21 cellular contexts compared by ENCODE assay signal in genomic region chr6:43780293-43780692, GRCh38. TPM values are rescaled to one million over a fixed set of nuclear protein-coding genes. Genes with fewer than 3 reads are reported as not detected.
A peak's percentile ranks its signal among the peaks of the same experiment; 100 is the strongest.
DNase-seq lines count a peak whose midpoint lies in the region; ATAC-seq and TF ChIP-seq lines count a peak whose summit lies in the region.
"Had no signal": no experiment of that assay in that cellular context is flagged by ENCODE, and none has a peak within 500 bp of the region (broad histone marks: within the 10 kb centered on the region; RNA-seq: fewer than 3 reads in every experiment).

No MANE protein-coding gene starts in this region.

- POLR2A ChIA-PET in naive thymus-derived CD4-positive, alpha-beta T cell (lab: Charles Lee): no interaction called here

- H3K4me1 Mint-ChIP-seq in naive thymus-derived CD4-positive, alpha-beta T cell: peaks cover 0 to 20% (median 4%) of the 10 kb centered on the region in 7 donors
- H3K4me1 Mint-ChIP-seq in osteocyte (ENCODE audit: unreplicated experiment): peaks cover 9% of the 10 kb centered on the region

- TF ChIP-seq EP300 in gastroesophageal sphincter (IDR thresholded peaks at IDR 0.05): no peak

- 82 to 86% (median 84%) methylated on average over 13 of the region's 13 CpGs for WGBS in heart left ventricle, 4 donors
- 87% methylated on average over 3 of the region's 13 CpGs; no CpG with 5 or more reads in 1 of the 2 donors for WGBS in gastroesophageal sphincter (ENCODE audit: low coverage in 1 of 2), 2 donors

- H3K4me3 Mint-ChIP-seq in naive thymus-derived CD4-positive, alpha-beta T cell: no peak overlapping the region
- H3K4me3 Mint-ChIP-seq in osteocyte (ENCODE audit: unreplicated experiment): no peak overlapping the region
- H3K4me3 Mint-ChIP-seq: activated CD4-positive, alpha-beta memory T cell treated with anti-CD3 and anti-CD28 coated beads, Interleukin-2, amount 10 ng/mL, durations not matched to agents 7 days and 5 days; activated naive CD4-positive, alpha-beta T cell treated with anti-CD3 and anti-CD28 coated beads, Interleukin-2, amount 50 U/mL, for 24 hours; activated T-helper 17 cell treated with anti-CD3 and anti-CD28 coated beads, Interleukin-2, amount 50 U/mL, for 72 hours; endodermal cell; naive B cell had no signal

- TF ChIP-seq POLR2A in heart left ventricle (IDR thresholded peaks at IDR 0.05) (no peak), gastroesophageal sphincter (IDR thresholded peaks at IDR 0.05) (no peak), vagina (IDR thresholded peaks at IDR 0.05) (no peak)

- peaks cover 8 to 99% (median 90%) of the 10 kb centered on the region in 9 donors for H3K36me3 ChIP-seq in heart left ventricle
- peaks cover 0 to 92% of the 10 kb centered on the region in 2 donors for H3K36me3 ChIP-seq in gastroesophageal sphincter
- peaks cover 99% of the 10 kb centered on the region for H3K36me3 ChIP-seq in osteoblast (ENCODE audit: insufficient read depth, low read length)
- H3K36me3 ChIP-seq in vagina: peaks cover 0 to 64% of the 10 kb centered on the region in 2 donors
- H3K36me3 ChIP-seq in naive thymus-derived CD4-positive, alpha-beta T cell (ENCODE audit: control insufficient read depth in 2 of 3, insufficient read depth in 3 of 3, low read length in 3 of 3): no peaks in the 10 kb centered on the region

- H3K27me3 ChIP-seq in heart left ventricle: no peaks in the 10 kb centered on the region
- no peaks in the 10 kb centered on the region for H3K27me3 ChIP-seq in gastroesophageal sphincter
- no peaks in the 10 kb centered on the region for H3K27me3 ChIP-seq in osteoblast (ENCODE audit: insufficient read depth, low read length)
- H3K27me3 ChIP-seq in vagina: no peaks in the 10 kb centered on the region
- H3K27me3 ChIP-seq in naive thymus-derived CD4-positive, alpha-beta T cell (ENCODE audit: control insufficient read depth in 2 of 2, insufficient read depth in 2 of 2, low read length in 2 of 2): no peaks in the 10 kb centered on the region

- peaks cover 96% of the 10 kb centered on the region for H4K20me1 ChIP-seq in osteoblast (ENCODE audit: insufficient read depth, low read length)

- H3K4me2 ChIP-seq in osteoblast (ENCODE audit: insufficient read depth, low read length): no peak overlapping the region
- H3K4me2 ChIP-seq: A549 had no signal

- H3K27ac Mint-ChIP-seq in naive thymus-derived CD4-positive, alpha-beta T cell: no peak overlapping the region
- no peak overlapping the region for H3K27ac Mint-ChIP-seq in osteocyte (ENCODE audit: unreplicated experiment)
- H3K27ac Mint-ChIP-seq: activated CD4-positive, alpha-beta memory T cell treated with anti-CD3 and anti-CD28 coated beads, Interleukin-2, amount 10 ng/mL, durations not matched to agents 7 days and 5 days; activated naive CD4-positive, alpha-beta T cell treated with anti-CD3 and anti-CD28 coated beads, Interleukin-2, amount 50 U/mL, for 24 hours; activated T-helper 17 cell treated with anti-CD3 and anti-CD28 coated beads, Interleukin-2, amount 50 U/mL, for 72 hours; CD8-positive, alpha-beta memory T cell; endodermal cell had no signal

- no peaks in the 10 kb centered on the region for H3K27me3 Mint-ChIP-seq in naive thymus-derived CD4-positive, alpha-beta T cell
- no peaks in the 10 kb centered on the region for H3K27me3 Mint-ChIP-seq in osteocyte (ENCODE audit: unreplicated experiment)
- H3K27me3 Mint-ChIP-seq: activated CD4-positive, alpha-beta memory T cell treated with anti-CD3 and anti-CD28 coated beads, Interleukin-2, amount 10 ng/mL, durations not matched to agents 7 days and 5 days; activated naive CD4-positive, alpha-beta T cell treated with anti-CD3 and anti-CD28 coated beads, Interleukin-2, amount 50 U/mL, for 24 hours; activated T-helper 17 cell treated with anti-CD3 and anti-CD28 coated beads, Interleukin-2, amount 50 U/mL, for 72 hours had no signal

- CTCF ChIA-PET in naive thymus-derived CD4-positive, alpha-beta T cell (lab: Charles Lee): no interaction called here

- no peak overlapping the region for H2AFZ ChIP-seq in osteoblast (ENCODE audit: low read length)

- H3K9me3 ChIP-seq in heart left ventricle (no peaks in the 10 kb centered on the region), gastroesophageal sphincter (no peaks in the 10 kb centered on the region), osteoblast (ENCODE audit: low read depth, low read length) (no peaks in the 10 kb centered on the region), vagina (no peaks in the 10 kb centered on the region)
- no peaks in the 10 kb centered on the region for H3K9me3 ChIP-seq in naive thymus-derived CD4-positive, alpha-beta T cell (ENCODE audit: control insufficient read depth in 2 of 3, low read length in 3 of 3)
- H3K9me3 ChIP-seq: A549 had no signal

- peaks cover 4 to 95% (median 37%) of the 10 kb centered on the region in 12 donors for H3K4me1 ChIP-seq in heart left ventricle
- peaks cover 0 to 51% (median 8%) of the 10 kb centered on the region in 3 donors for H3K4me1 ChIP-seq in gastroesophageal sphincter
- H3K4me1 ChIP-seq in osteoblast (ENCODE audit: insufficient read depth, low read length): peaks cover 5% of the 10 kb centered on the region
- H3K4me1 ChIP-seq in vagina: peaks cover 23% of the 10 kb centered on the region
- no peaks in the 10 kb centered on the region for H3K4me1 ChIP-seq in naive thymus-derived CD4-positive, alpha-beta T cell (ENCODE audit: control insufficient read depth in 2 of 2, insufficient read depth in 2 of 2, low read length in 2 of 2)

- intact Hi-C loops in heart left ventricle (cut with DNase I): no loop called here
- intact Hi-C loops in Right ventricle myocardium superior (cut with DNase I): no loop called here
- intact Hi-C loops in vagina (cut with DNase I): no loop called here
- intact Hi-C loops in naive thymus-derived CD4-positive, alpha-beta T cell (cut with micrococcal nuclease): no loop called here

- H3K27ac ChIP-seq in heart left ventricle (peak overlapping the region in 8 of 12 donors; percentile 14 to 94 (median 48)), gastroesophageal sphincter (peak overlapping the region in 3 of 4 donors; percentile 49 to 63 (median 54)), osteoblast (ENCODE audit: low read depth, low read length) (no peak overlapping the region), vagina (peak overlapping the region; percentile 27)
- no peak overlapping the region for H3K27ac ChIP-seq in naive thymus-derived CD4-positive, alpha-beta T cell (ENCODE audit: low read depth, low read length)
- H3K27ac ChIP-seq: A549 had no signal

- no peak for DNase-seq in heart left ventricle
- no peak for DNase-seq in Right ventricle myocardium superior
- peak; percentile 51 for DNase-seq in osteoblast (ENCODE audit: insufficient read length, low spot score, missing footprints)
- no peak for DNase-seq in vagina (ENCODE audit: extremely low spot score in 2 of 2)
- no peak for DNase-seq in naive thymus-derived CD4-positive, alpha-beta T cell
- DNase-seq in osteocyte (ENCODE audit: extremely low spot score, unreplicated experiment): no peak
- DNase-seq in NCI-H1105 (lab: John Stamatoyannopoulos, UW): no peak
- DNase-seq: activated CD4-positive, alpha-beta memory T cell treated with anti-CD3 and anti-CD28 coated beads, Interleukin-2, amount 10 ng/mL, durations not matched to agents 7 days and 5 days; activated CD8-positive, alpha-beta memory T cell treated with anti-CD3 and anti-CD28 coated beads, Interleukin-2, amount 50 U/mL, for 48 hours; AML-193; CD8-positive, alpha-beta memory T cell; endodermal cell; GOT3; naive B cell; NCI-H2029; stimulated activated naive CD8-positive, alpha-beta T cell treated with anti-CD3 and anti-CD28 coated beads, Interleukin-15, Interleukin-2, amounts not matched to agents 100 U/mL and 50 U/mL, for 24 hours; T-helper 1 cell had no signal

- peaks cover 0 to 4% (median 0%) of the 10 kb centered on the region in 11 donors for H3K9me3 Mint-ChIP-seq in naive thymus-derived CD4-positive, alpha-beta T cell
- no peaks in the 10 kb centered on the region for H3K9me3 Mint-ChIP-seq in osteocyte (ENCODE audit: unreplicated experiment)
- H3K9me3 Mint-ChIP-seq: activated CD4-positive, alpha-beta memory T cell treated with anti-CD3 and anti-CD28 coated beads, Interleukin-2, amount 10 ng/mL, durations not matched to agents 7 days and 5 days; activated naive CD4-positive, alpha-beta T cell treated with anti-CD3 and anti-CD28 coated beads, Interleukin-2, amount 50 U/mL, for 24 hours; activated T-helper 17 cell treated with anti-CD3 and anti-CD28 coated beads, Interleukin-2, amount 50 U/mL, for 72 hours; CD8-positive, alpha-beta memory T cell; endodermal cell; naive B cell had no signal

- peaks cover 0 to 25% (median 0%) of the 10 kb centered on the region in 5 donors for H3K36me3 Mint-ChIP-seq in naive thymus-derived CD4-positive, alpha-beta T cell
- H3K36me3 Mint-ChIP-seq in osteocyte (ENCODE audit: unreplicated experiment): peaks cover 45% of the 10 kb centered on the region
- H3K36me3 Mint-ChIP-seq: CD8-positive, alpha-beta memory T cell; naive B cell had no signal

- TF ChIP-seq CTCF in heart left ventricle (IDR thresholded peaks at IDR 0.05) (no peak), gastroesophageal sphincter (IDR thresholded peaks at IDR 0.05) (no peak), osteoblast (IDR thresholded peaks at IDR 0.05; ENCODE audit: extremely low read depth, low read depth, low read length) (no peak), vagina (IDR thresholded peaks at IDR 0.05) (no peak), osteocyte (IDR thresholded peaks at IDR 0.05) (no peak)

- ATAC-seq in heart left ventricle (no peak), Right ventricle myocardium superior (ENCODE audit: poor library complexity) (no peak), gastroesophageal sphincter (no peak)
- ATAC-seq in naive thymus-derived CD4-positive, alpha-beta T cell: no peak
- ATAC-seq: A549; activated T-helper 17 cell treated with anti-CD3 and anti-CD28 coated beads, Interleukin-2, amount 50 U/mL, for 72 hours; stimulated activated naive CD8-positive, alpha-beta T cell treated with anti-CD3 and anti-CD28 coated beads, Interleukin-15, Interleukin-2, amounts not matched to agents 100 U/mL and 50 U/mL, for 24 hours had no signal

- no peak overlapping the region for H3K4me3 ChIP-seq in heart left ventricle
- H3K4me3 ChIP-seq in gastroesophageal sphincter: no peak overlapping the region
- no peak overlapping the region for H3K4me3 ChIP-seq in osteoblast (ENCODE audit: insufficient read depth, low read length)
- no peak overlapping the region for H3K4me3 ChIP-seq in vagina
- H3K4me3 ChIP-seq in naive thymus-derived CD4-positive, alpha-beta T cell (ENCODE audit: low read length): no peak overlapping the region
- H3K4me3 ChIP-seq: A549 had no signal

- H3K79me2 ChIP-seq in osteoblast (ENCODE audit: insufficient read depth, low read length): peaks cover 80% of the 10 kb centered on the region

RNA-seq across cellular contexts. Expression of gene VEGFA, which starts 10.3 kb away (rescaled TPM):
- total RNA-seq in heart left ventricle (100 to 1,000 TPM in 7 of 9 donors, 10 to 100 TPM in 2; 83.0 to 238 (median 171) TPM), Right ventricle myocardium superior (230 TPM), gastroesophageal sphincter (10 to 100 TPM; 32.2 to 66.2 (median 40.1) TPM), osteoblast (152 and 193 TPM in 2 replicates), vagina (194 TPM), osteocyte (59.5 and 69.7 TPM in 2 replicates)
- 100 to 1,000 TPM; 139 to 254 TPM for polyA plus RNA-seq in heart left ventricle
- 10 to 100 TPM in 3 of 5 experiments, under 1 TPM in 2; 0.60 to 72.1 (median 19.4) TPM for total RNA-seq in naive thymus-derived CD4-positive, alpha-beta T cell
- polyA plus RNA-seq in naive thymus-derived CD4-positive, alpha-beta T cell: under 1 TPM in 1 of 2 donors, not detected in 1; 0.26 TPM
- polyA plus RNA-seq: CD8-positive, alpha-beta memory T cell had no signal

Comparison
In these comparisons a context has a peak if more than half of its experiments do, and no peak if none do; other contexts are left out.
1. H3K27ac ChIP-seq: peak in heart left ventricle (8 of 12), gastroesophageal sphincter (3 of 4) and vagina (single experiment); none in osteoblast (single experiment) and naive thymus-derived CD4-positive, alpha-beta T cell (single experiment).